ENCODE assay signal across 8 cellular contexts in the genomic region with DNA sequence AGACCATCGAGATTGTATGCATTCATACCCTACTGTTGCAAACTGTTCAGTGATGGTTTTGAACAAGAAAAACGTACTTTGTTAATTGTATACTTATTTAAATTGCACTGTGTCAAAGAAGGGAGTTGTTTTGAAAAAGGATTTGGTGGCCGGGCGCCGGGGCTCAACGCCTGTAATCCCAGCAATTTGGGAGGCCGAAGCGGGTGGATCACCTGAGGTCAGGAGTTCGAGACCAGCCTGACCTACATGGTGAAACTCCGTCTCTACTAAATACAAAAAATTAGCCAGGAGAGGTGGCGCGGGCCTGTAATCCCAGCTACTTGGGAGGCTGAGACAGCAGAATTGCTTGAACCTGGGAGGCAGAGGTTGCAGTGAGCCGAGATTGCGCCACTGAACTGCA. TPM values are rescaled to one million over a fixed set of nuclear protein-coding genes. Genes with fewer than 3 reads are reported as not detected.
DNase-seq lines count a peak whose midpoint lies in the region; ATAC-seq and TF ChIP-seq lines count a peak whose summit lies in the region.
"Not testable (repeated sequence)": the region's sequence is repeated elsewhere in the genome, so short reads cannot be mapped to it uniquely, and the experiment has no call there.

No MANE protein-coding gene starts in this region.

- H3K9ac ChIP-seq in NT2/D1 (ENCODE audit: insufficient read length, low read depth) (peak overlapping the region; percentile 57), mammary epithelial cell (ENCODE audit: insufficient read depth, low read length) (peak overlapping the region; percentile 80)

- H3K79me2 ChIP-seq in DOHH2 (ENCODE audit: control insufficient read depth, low read length); mammary epithelial cell (ENCODE audit: insufficient read depth, low read length): not testable (repeated sequence)

- peak overlapping the region; percentile 84 for H3K4me3 Mint-ChIP-seq in activated CD8-positive, alpha-beta T cell treated with anti-CD3 and anti-CD28 coated beads, Interleukin-2, amount 10 ng/mL, durations not matched to agents 7 days and 5 days
- H3K4me3 Mint-ChIP-seq in memory B cell (peak overlapping the region; percentile 91), type B pancreatic cell (peak overlapping the region; percentile 96)

- not testable (repeated sequence) for H3K9me2 ChIP-seq in DOHH2 (replicated peaks; ENCODE audit: control insufficient read depth, low read length)

- not testable (repeated sequence) for H3K9me3 ChIP-seq in DOHH2 (ENCODE audit: control insufficient read depth, insufficient read depth, low read length); NT2/D1 (ENCODE audit: insufficient read depth, low read length); mammary epithelial cell (replicated peaks; ENCODE audit: insufficient read depth, low read length); prostate gland

- H3F3A ChIP-seq in DOHH2 (ENCODE audit: control insufficient read depth, insufficient read depth) = not testable (repeated sequence)

- peaks cover 17% of the 10 kb centered on the region for H3K4me1 ChIP-seq in DOHH2 (ENCODE audit: control insufficient read depth, low read length)
- not testable (repeated sequence) for H3K4me1 ChIP-seq in NT2/D1 (ENCODE audit: insufficient read depth, insufficient read length); mammary epithelial cell (ENCODE audit: insufficient read depth, low read length); prostate gland (replicated peaks)

- not testable (repeated sequence) for H3K36me3 Mint-ChIP-seq in activated CD8-positive, alpha-beta T cell treated with anti-CD3 and anti-CD28 coated beads, Interleukin-2, amount 10 ng/mL, durations not matched to agents 7 days and 5 days (ENCODE audit: low read depth); memory B cell; type B pancreatic cell

- H3K9me3 Mint-ChIP-seq in activated CD8-positive, alpha-beta T cell treated with anti-CD3 and anti-CD28 coated beads, Interleukin-2, amount 10 ng/mL, durations not matched to agents 7 days and 5 days (ENCODE audit: insufficient read depth); memory B cell; type B pancreatic cell: not testable (repeated sequence)

- not testable (repeated sequence) for H3K27me3 ChIP-seq in DOHH2 (ENCODE audit: control insufficient read depth, low read length); NT2/D1 (ENCODE audit: insufficient read depth, insufficient read length); mammary epithelial cell (ENCODE audit: insufficient read depth, low read length); prostate gland (replicated peaks; ENCODE audit: insufficient read depth)

- not testable (repeated sequence) for H3K27ac ChIP-seq in DOHH2 (ENCODE audit: low read depth, low read length)
- peak overlapping the region; percentile 78 for H3K27ac ChIP-seq in mammary epithelial cell (ENCODE audit: insufficient read depth, low read depth, low read length)
- peak overlapping the region in 1 of 2 donors; percentile 90 for H3K27ac ChIP-seq in prostate gland

- intact Hi-C loops in mammary epithelial cell (cut with micrococcal nuclease) (loop anchor here (1.0 to 10.0 kb wide), 4 partner anchors 20 to 212 kb away; a partner anchor contains a TSS), prostate gland (cut with DNase I) (loop anchor here (10.0 kb wide), 1 partner anchor 176 kb away; a partner anchor contains a TSS)

- ATAC-seq in activated CD8-positive, alpha-beta T cell treated with anti-CD3 and anti-CD28 coated beads, Interleukin-2, amount 10 ng/mL, durations not matched to agents 7 days and 5 days; memory B cell (ENCODE audit: low read depth): not testable (repeated sequence)

- not testable (repeated sequence) for TF ChIP-seq CTCF in DOHH2 (IDR thresholded peaks at IDR 0.05; ENCODE audit: low read depth, low read length, poor library complexity, severe bottlenecking); mammary epithelial cell (conservative IDR thresholded peaks at IDR 0.05 in 1 of 2, IDR thresholded peaks at IDR 0.05 in 1 of 2; ENCODE audit: extremely low read depth in 1 of 2, insufficient read depth in 1 of 2, low read depth in 1 of 2, low read length in 2 of 2); fibroblast of the aortic adventitia (IDR thresholded peaks at IDR 0.05; ENCODE audit: insufficient read depth, low read length); prostate gland (IDR thresholded peaks at IDR 0.05); type B pancreatic cell (conservative IDR thresholded peaks at IDR 0.05)

- dilution Hi-C loops in mammary epithelial cell (cut with HindIII; ENCODE audit: low sequenced_read_pairs) = not testable (repeated sequence)

- H3K4me3 ChIP-seq in DOHH2 (ENCODE audit: low read length) (peak overlapping the region; percentile 87), NT2/D1 (ENCODE audit: insufficient read length, low read depth) (peak overlapping the region; percentile 52), mammary epithelial cell (replicated peaks in 1 of 3; ENCODE audit: insufficient read depth in 1 of 3, low read depth in 2 of 3, low read length in 3 of 3) (peak overlapping the region; percentile 52 to 81 (median 78)), fibroblast of the aortic adventitia (ENCODE audit: low read depth, low read length) (peak overlapping the region; percentile 78), prostate gland (peak overlapping the region; percentile 65 to 85)

- H3K27me3 Mint-ChIP-seq in activated CD8-positive, alpha-beta T cell treated with anti-CD3 and anti-CD28 coated beads, Interleukin-2, amount 10 ng/mL, durations not matched to agents 7 days and 5 days (ENCODE audit: low read depth); memory B cell; type B pancreatic cell: not testable (repeated sequence)

- peak overlapping the region; percentile 92 for H3K4me2 ChIP-seq in DOHH2 (ENCODE audit: low read length)
- peak overlapping the region; percentile 74 for H3K4me2 ChIP-seq in mammary epithelial cell (ENCODE audit: insufficient read depth, low read depth, low read length)

- H2AFZ ChIP-seq in mammary epithelial cell (ENCODE audit: low read depth, low read length) = peak overlapping the region; percentile 91

- DNase-seq in NT2/D1 (ENCODE audit: low read depth, low spot score) = peak; percentile 1
- DNase-seq in activated CD8-positive, alpha-beta T cell treated with anti-CD3 and anti-CD28 coated beads, Interleukin-2, amount 10 ng/mL, durations not matched to agents 7 days and 5 days; mammary epithelial cell; fibroblast of the aortic adventitia (ENCODE audit: low read depth); memory B cell (ENCODE audit: low spot score in 2 of 2); prostate gland (ENCODE audit: low spot score); type B pancreatic cell (ENCODE audit: extremely low spot score, unreplicated experiment): not testable (repeated sequence)

- not testable (repeated sequence) for H3K36me3 ChIP-seq in DOHH2 (ENCODE audit: control insufficient read depth, low read length); NT2/D1 (ENCODE audit: insufficient read depth, insufficient read length, low read length); mammary epithelial cell (ENCODE audit: insufficient read depth, low read length); prostate gland

- TF ChIP-seq POLR2A in prostate gland (IDR thresholded peaks at IDR 0.05) = not testable (repeated sequence)

- in situ Hi-C loops in mammary epithelial cell (cut with MboI; ENCODE audit: low sequenced_read_pairs in 2 of 2) = not testable (repeated sequence)

- POLR2A ChIA-PET in activated CD8-positive, alpha-beta T cell treated with anti-CD3 and anti-CD28 coated beads, Interleukin-2, amount 10 ng/mL, durations not matched to agents 7 days and 5 days (lab: Charles Lee) = interaction anchor here (0.8 to 1.2 kb wide), 5 partner anchors 10 to 212 kb away, joined by 3 to 15 read pairs (median 4); a partner anchor contains a TSS

- H4K20me1 ChIP-seq in DOHH2 (ENCODE audit: control insufficient read depth, insufficient read depth, low read depth, low read length); mammary epithelial cell (ENCODE audit: insufficient read depth, low read length): not testable (repeated sequence)

- not testable (repeated sequence) for BruUV-seq in mammary epithelial cell (replicated peaks; lab: Mats Ljungman, UMichigan)

- not testable (repeated sequence) for H3K27ac Mint-ChIP-seq in activated CD8-positive, alpha-beta T cell treated with anti-CD3 and anti-CD28 coated beads, Interleukin-2, amount 10 ng/mL, durations not matched to agents 7 days and 5 days
- peak overlapping the region; percentile 92 for H3K27ac Mint-ChIP-seq in memory B cell
- H3K27ac Mint-ChIP-seq in type B pancreatic cell = peak overlapping the region; percentile 90

- CTCF ChIA-PET in activated CD8-positive, alpha-beta T cell treated with anti-CD3 and anti-CD28 coated beads, Interleukin-2, amount 10 ng/mL, durations not matched to agents 7 days and 5 days (lab: Charles Lee) = interaction anchor here (0.6 to 2.4 kb wide), 25 partner anchors 10 to 437 kb away, joined by 3 to 22 read pairs (median 5); a partner anchor contains a TSS
- CTCF ChIA-PET in mammary epithelial cell (lab: Charles Lee; ENCODE audit: low non-redundant PET) = interaction anchor here (0.5 to 0.8 kb wide), 4 partner anchors 19 to 95 kb away, joined by 5 to 7 read pairs (median 5); no protein-coding TSS in a partner anchor

- 50% methylated on average over 14 of the region's 14 CpGs for WGBS in mammary epithelial cell (ENCODE audit: low coverage, missing lambda C conversion rate)
- WGBS in prostate gland = 61% methylated on average over 14 of the region's 14 CpGs

- H3K4me1 Mint-ChIP-seq in activated CD8-positive, alpha-beta T cell treated with anti-CD3 and anti-CD28 coated beads, Interleukin-2, amount 10 ng/mL, durations not matched to agents 7 days and 5 days (ENCODE audit: low read depth) = peaks cover 22% of the 10 kb centered on the region
- H3K4me1 Mint-ChIP-seq in memory B cell = peaks cover 14% of the 10 kb centered on the region
- not testable (repeated sequence) for H3K4me1 Mint-ChIP-seq in type B pancreatic cell (ENCODE audit: unreplicated experiment)

RNA-seq across cellular contexts. Expression of a gene that starts 0.7 kb away (rescaled TPM):
- not detected for total RNA-seq in activated CD8-positive, alpha-beta T cell treated with anti-CD3 and anti-CD28 coated beads, Interleukin-2, amount 10 ng/mL, durations not matched to agents 7 days and 5 days
- total RNA-seq in mammary epithelial cell (1 to 10 TPM; 2.5 to 3.3 TPM), fibroblast of the aortic adventitia (ENCODE audit: low replicate concordance) (6.6 TPM in 1 of 2 replicates, not detected in the other), prostate gland (1 to 10 TPM; 4.0 to 4.6 TPM), type B pancreatic cell (ENCODE audit: low replicate concordance) (2.1 and 2.3 TPM in 2 replicates)
- 2.3 TPM for polyA plus RNA-seq in mammary epithelial cell
- not detected for polyA minus RNA-seq in mammary epithelial cell

RNA-seq across cellular contexts. Expression of a gene that starts 0.8 kb away (rescaled TPM):
- 10 to 100 TPM in 1 of 2 experiments, 1 to 10 TPM in 1; 8.2 to 10.4 TPM for total RNA-seq in activated CD8-positive, alpha-beta T cell treated with anti-CD3 and anti-CD28 coated beads, Interleukin-2, amount 10 ng/mL, durations not matched to agents 7 days and 5 days
- total RNA-seq in mammary epithelial cell = 10 to 100 TPM; 38.2 to 66.5 TPM
- 8.4 TPM for polyA plus RNA-seq in mammary epithelial cell
- polyA minus RNA-seq in mammary epithelial cell = 17.9 TPM
- 160 and 249 TPM in 2 replicates for total RNA-seq in fibroblast of the aortic adventitia (ENCODE audit: low replicate concordance)
- 10 to 100 TPM; 23.4 to 78.2 TPM for total RNA-seq in prostate gland
- 26.5 and 31.0 TPM in 2 replicates for total RNA-seq in type B pancreatic cell (ENCODE audit: low replicate concordance)
